In genomic region chr6:169340395-169340794, GRCh38 we compare ENCODE assay signal across 1 cellular context.
TF ChIP-seq lines count a peak whose summit lies in the region.

No MANE protein-coding gene starts in this region.

TF ChIP-seq in HepG2, 621 proteins besides CTCF, POLR2A, EP300 and RAD21 (continued from another document):
- TF ChIP-seq ZNF687 (CRISPR knock-in tag; IDR thresholded peaks at IDR 0.05), result peak; percentile 45; the same call in 1 of the 2 replicates
